In the genomic region with DNA sequence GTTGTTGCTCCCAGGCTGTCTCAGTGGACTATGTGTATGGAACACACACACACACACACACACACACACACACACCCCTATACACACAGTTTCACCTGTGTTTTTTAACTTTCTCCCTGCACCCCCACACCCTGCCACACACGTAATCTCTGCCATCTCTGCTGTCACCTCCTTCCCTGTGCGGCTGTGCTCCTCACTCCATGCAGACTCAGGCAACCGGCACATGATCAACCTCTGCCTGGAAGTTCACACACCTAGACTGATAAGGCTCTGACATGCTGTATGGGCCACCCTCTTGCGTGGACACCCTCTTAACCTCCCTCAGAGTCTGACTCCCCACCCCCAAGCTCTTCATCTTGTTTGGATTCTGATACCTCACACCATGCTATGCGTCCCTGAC, we compare ENCODE assay signal across 7 cellular contexts.
"Had no signal": no experiment of that assay in that cellular context is flagged by ENCODE, and none has a peak within 500 bp of the region (broad histone marks: within the 10 kb centered on the region; RNA-seq: fewer than 3 reads in every experiment).

No MANE protein-coding gene starts in this region.

- H3K27ac Mint-ChIP-seq: IgD-negative memory B cell had no signal

- H3K9ac ChIP-seq: GM23248 had no signal

- H3K9me3 Mint-ChIP-seq: IgD-negative memory B cell had no signal

- DNase-seq: GM23248, GOT3, H7, KBM-7 had no signal

- H3K4me1 Mint-ChIP-seq: IgD-negative memory B cell had no signal

- H3K4me1 ChIP-seq: HAP-1 had no signal

- H3K27me3 Mint-ChIP-seq: IgD-negative memory B cell had no signal

- H3K36me3 ChIP-seq: HAP-1 had no signal

- H3K4me3 ChIP-seq: GM23248, HAP-1 had no signal

- H3K4me3 Mint-ChIP-seq: IgD-negative memory B cell had no signal

- H3K27ac ChIP-seq: GM23248 had no signal

- ATAC-seq: HCT116 had no signal

- H3K9me3 ChIP-seq: HAP-1 had no signal
